18 cellular contexts compared by ENCODE assay signal in the genomic region with DNA sequence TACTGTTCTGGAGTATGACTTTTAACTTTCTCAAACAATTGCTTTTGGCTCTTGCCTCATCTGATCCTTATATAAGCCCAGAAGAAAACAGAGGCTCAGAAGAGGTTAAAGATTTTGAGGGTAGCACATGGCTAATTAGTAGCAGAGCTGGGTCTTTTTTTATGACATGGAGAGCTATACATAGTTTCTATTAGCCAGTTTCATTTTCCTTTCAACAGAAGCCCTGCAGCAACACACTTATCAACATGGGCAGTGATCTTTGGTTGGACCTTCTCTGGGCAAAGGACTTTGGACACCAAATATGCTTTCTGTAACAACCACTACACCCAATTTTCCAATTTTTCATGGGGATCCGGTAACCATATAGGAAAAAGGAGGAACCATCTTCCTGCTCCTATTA.
DNase-seq lines count a peak whose midpoint lies in the region; ATAC-seq and TF ChIP-seq lines count a peak whose summit lies in the region.
"Had no signal": no experiment of that assay in that cellular context is flagged by ENCODE, and none has a peak within 500 bp of the region (broad histone marks: within the 10 kb centered on the region; RNA-seq: fewer than 3 reads in every experiment).

No MANE protein-coding gene starts in this region.

- peak; percentile 81 for ATAC-seq in GM21825 (IDR thresholded peaks at IDR 0.05; ENCODE audit: unreplicated experiment)
- ATAC-seq in HG03139 (IDR thresholded peaks at IDR 0.05; ENCODE audit: unreplicated experiment) = peak; percentile 79
- ATAC-seq: activated naive CD8-positive, alpha-beta T cell treated with anti-CD3 and anti-CD28 coated beads, Interleukin-2, amount 50 U/mL, for 24 hours; stimulated activated memory B cell treated with anti-CD40 and anti-IgM and Interleukin-4, amounts not matched to agents 10 μg/mL and 1 μg/mL and 100 μg/mL, for 72 hours; T-cell had no signal

- intact Hi-C loops in A673 (cut with micrococcal nuclease; ENCODE audit: unreplicated experiment) (loop anchor here (10.0 kb wide), 2 partner anchors 141 to 689 kb away; no protein-coding TSS in a partner anchor), dorsolateral prefrontal cortex (cut with DNase I) (no loop called here)

- no peak overlapping the region for H4K91ac ChIP-seq in H9 (ENCODE audit: insufficient read length, low read depth, low read length)

- H3K9me3 ChIP-seq in A673 (ENCODE audit: low read depth, low read length, poor library complexity, severe bottlenecking) = no peaks in the 10 kb centered on the region
- no peaks in the 10 kb centered on the region for H3K9me3 ChIP-seq in H9 (ENCODE audit: control insufficient read depth, low read depth, low read length)
- H3K9me3 ChIP-seq: Caco-2, neutrophil had no signal

- H3K4me1 Mint-ChIP-seq in osteocyte (ENCODE audit: unreplicated experiment) (peaks cover 24% of the 10 kb centered on the region), H9 (peaks cover 0 to 5% of the 10 kb centered on the region in 2 experiments; a peak in 3 of 4 replicates)
- H3K4me1 Mint-ChIP-seq: activated CD4-positive, alpha-beta memory T cell treated with anti-CD3 and anti-CD28 coated beads, Interleukin-2, amount 10 ng/mL, durations not matched to agents 7 days and 5 days; activated naive CD8-positive, alpha-beta T cell treated with anti-CD3 and anti-CD28 coated beads, Interleukin-2, amount 50 U/mL, for 24 hours; stimulated activated memory B cell treated with anti-CD40 and anti-IgM and Interleukin-4, amounts not matched to agents 10 μg/mL and 1 μg/mL and 100 μg/mL, for 72 hours; T-cell had no signal

- no peak overlapping the region for H2BK12ac ChIP-seq in H9 (ENCODE audit: insufficient read length, low read depth, low read length)

- H3K27me3 ChIP-seq in A673 (replicated peaks; ENCODE audit: insufficient read depth, low read depth, low read length, poor library complexity) (no peaks in the 10 kb centered on the region), dorsolateral prefrontal cortex (no peaks in the 10 kb centered on the region), H9 (ENCODE audit: insufficient read depth, low read length) (no peaks in the 10 kb centered on the region)
- H3K27me3 ChIP-seq: neutrophil had no signal

- no peak overlapping the region for H3K56ac ChIP-seq in H9 (ENCODE audit: insufficient read length, low read depth, low read length)

- no peaks in the 10 kb centered on the region for H3K9me3 Mint-ChIP-seq in osteocyte (ENCODE audit: unreplicated experiment)
- no peaks in the 10 kb centered on the region for H3K9me3 Mint-ChIP-seq in H9
- H3K9me3 Mint-ChIP-seq: activated CD4-positive, alpha-beta memory T cell treated with anti-CD3 and anti-CD28 coated beads, Interleukin-2, amount 10 ng/mL, durations not matched to agents 7 days and 5 days; activated naive CD8-positive, alpha-beta T cell treated with anti-CD3 and anti-CD28 coated beads, Interleukin-2, amount 50 U/mL, for 24 hours; stimulated activated memory B cell treated with anti-CD40 and anti-IgM and Interleukin-4, amounts not matched to agents 10 μg/mL and 1 μg/mL and 100 μg/mL, for 72 hours had no signal

- no peaks in the 10 kb centered on the region for H3K36me3 Mint-ChIP-seq in osteocyte (ENCODE audit: unreplicated experiment)
- H3K36me3 Mint-ChIP-seq in H9 (ENCODE audit: insufficient read depth in 1 of 3, low read depth in 3 of 3) = no peaks in the 10 kb centered on the region
- H3K36me3 Mint-ChIP-seq: stimulated activated memory B cell treated with anti-CD40 and anti-IgM and Interleukin-4, amounts not matched to agents 10 μg/mL and 1 μg/mL and 100 μg/mL, for 72 hours; T-cell had no signal

- H3K79me1 ChIP-seq in H9 (ENCODE audit: insufficient read depth, low read depth, low read length, poor library complexity, severe bottlenecking) = no peaks in the 10 kb centered on the region

- H3K18ac ChIP-seq in H9 (ENCODE audit: insufficient read length, low read depth, low read length) = no peak overlapping the region

- H2AFZ ChIP-seq in H9 (ENCODE audit: low read length) = no peak overlapping the region

- H3K4me3 Mint-ChIP-seq in osteocyte (ENCODE audit: unreplicated experiment) (no peak overlapping the region), H9 (no peak overlapping the region)
- H3K4me3 Mint-ChIP-seq: activated CD4-positive, alpha-beta memory T cell treated with anti-CD3 and anti-CD28 coated beads, Interleukin-2, amount 10 ng/mL, durations not matched to agents 7 days and 5 days; activated naive CD8-positive, alpha-beta T cell treated with anti-CD3 and anti-CD28 coated beads, Interleukin-2, amount 50 U/mL, for 24 hours; stimulated activated memory B cell treated with anti-CD40 and anti-IgM and Interleukin-4, amounts not matched to agents 10 μg/mL and 1 μg/mL and 100 μg/mL, for 72 hours; T-cell had no signal

- H3K4ac ChIP-seq in H9 (ENCODE audit: low read depth, low read length) = no peak overlapping the region

- POLR2A ChIA-PET in A673 (lab: Charles Lee; ENCODE audit: low non-redundant PET) = interaction anchor here (0.6 kb wide), 1 partner anchor 327 kb away, joined by 15 read pairs; no protein-coding TSS in a partner anchor

- no peak overlapping the region for H2BK120ac ChIP-seq in H9 (ENCODE audit: low read depth, low read length, poor library complexity, severe bottlenecking)

- no peak overlapping the region for H3K9ac ChIP-seq in H9 (ENCODE audit: extremely low read depth, insufficient read length, low read length)

- no peak overlapping the region for H3K27ac Mint-ChIP-seq in osteocyte (ENCODE audit: unreplicated experiment)
- no peak overlapping the region for H3K27ac Mint-ChIP-seq in H9
- H3K27ac Mint-ChIP-seq: activated CD4-positive, alpha-beta memory T cell treated with anti-CD3 and anti-CD28 coated beads, Interleukin-2, amount 10 ng/mL, durations not matched to agents 7 days and 5 days; activated naive CD8-positive, alpha-beta T cell treated with anti-CD3 and anti-CD28 coated beads, Interleukin-2, amount 50 U/mL, for 24 hours; stimulated activated memory B cell treated with anti-CD40 and anti-IgM and Interleukin-4, amounts not matched to agents 10 μg/mL and 1 μg/mL and 100 μg/mL, for 72 hours; T-cell had no signal

- H2AK5ac ChIP-seq in H9 (ENCODE audit: insufficient read length, low read length) = no peak overlapping the region

- no peak overlapping the region for H3K23ac ChIP-seq in H9 (ENCODE audit: insufficient read length, low read depth, low read length)

- H2BK20ac ChIP-seq in H9 (ENCODE audit: low read depth, low read length, poor library complexity, severe bottlenecking) = no peak overlapping the region

- CTCF ChIA-PET in A673 (lab: Charles Lee) = no interaction called here

- no peak overlapping the region for H3K14ac ChIP-seq in H9 (ENCODE audit: insufficient read depth, low read length)

- H3K27ac ChIP-seq in A673 (ENCODE audit: low read depth, low read length, poor library complexity, severe bottlenecking) = peak overlapping the region; percentile 99
- no peak overlapping the region for H3K27ac ChIP-seq in dorsolateral prefrontal cortex
- H3K27ac ChIP-seq in H9 (ENCODE audit: insufficient read length, low read depth, low read length) = no peak overlapping the region
- H3K27ac ChIP-seq: neutrophil had no signal

- H2BK15ac ChIP-seq in H9 (ENCODE audit: low read depth, low read length) = no peak overlapping the region

- DNase-seq in A673 (ENCODE audit: low spot score) = no peak
- peak; percentile 21 for DNase-seq in GM19238 (ENCODE audit: insufficient read length, low spot score)
- no peak for DNase-seq in dorsolateral prefrontal cortex
- no peak for DNase-seq in osteocyte (ENCODE audit: extremely low spot score, unreplicated experiment)
- DNase-seq in KG1 (lab: John Stamatoyannopoulos, UW) = no peak
- DNase-seq in H9 = no peak
- DNase-seq: 8988T; activated CD4-positive, alpha-beta memory T cell treated with anti-CD3 and anti-CD28 coated beads, Interleukin-2, amount 10 ng/mL, durations not matched to agents 7 days and 5 days; activated naive CD8-positive, alpha-beta T cell treated with anti-CD3 and anti-CD28 coated beads, Interleukin-2, amount 50 U/mL, for 24 hours; Caco-2; NCI-H1105 treated with DMSO at 0.1 percent for 48 hours; NCI-H82; stimulated activated CD4-positive, alpha-beta T cell treated with anti-CD3 and anti-CD28 coated beads, Interleukin-15, amount 100 ng/mL, for 24 hours; T-cell had no signal

- H2BK5ac ChIP-seq in H9 (ENCODE audit: insufficient read length, low read length) = no peak overlapping the region

- no peaks in the 10 kb centered on the region for H3K23me2 ChIP-seq in H9 (ENCODE audit: insufficient read length, low read depth, low read length, poor library complexity, severe bottlenecking)

- no peak for TF ChIP-seq CTCF in A673 (conservative IDR thresholded peaks at IDR 0.05; ENCODE audit: low read depth, low read length)
- no peak for TF ChIP-seq CTCF in dorsolateral prefrontal cortex (IDR thresholded peaks at IDR 0.05 in 54 of 56, conservative IDR thresholded peaks at IDR 0.05 in 2 of 56; ENCODE audit: low read depth in 1 of 56, partially characterized antibody in 56 of 56)
- no peak for TF ChIP-seq CTCF in osteocyte (IDR thresholded peaks at IDR 0.05)
- TF ChIP-seq CTCF in H9 (conservative IDR thresholded peaks at IDR 0.05) = no peak

- WGBS in H9 (ENCODE audit: extremely low coverage, insufficient read length, low lambda C conversion rate) = no CpG with 5 or more reads among the region's 1 CpG

- no peak overlapping the region for H3K4me3 ChIP-seq in A673 (ENCODE audit: low read depth, low read length, poor library complexity, severe bottlenecking)
- no peak overlapping the region for H3K4me3 ChIP-seq in dorsolateral prefrontal cortex

- no peaks in the 10 kb centered on the region for H3K36me3 ChIP-seq in A673 (ENCODE audit: insufficient read depth, low read length, poor library complexity, severe bottlenecking)
- H3K36me3 ChIP-seq: neutrophil had no signal

- no peak overlapping the region for H3T11ph ChIP-seq in H9 (ENCODE audit: low read length)

- no peaks in the 10 kb centered on the region for H4K20me1 ChIP-seq in H9 (ENCODE audit: control insufficient read depth, insufficient read depth, insufficient read length)

- no peak overlapping the region for H4K8ac ChIP-seq in H9 (replicated peaks; ENCODE audit: insufficient read length, low read depth, low read length)

- no peak overlapping the region for H3K4me2 ChIP-seq in H9 (ENCODE audit: insufficient read depth, insufficient read length, low read length)

- H3K4me1 ChIP-seq in A673 (ENCODE audit: insufficient read depth, low read length, poor library complexity, severe bottlenecking) (peaks cover 99% of the 10 kb centered on the region), H9 (ENCODE audit: insufficient read depth, low read length) (no peaks in the 10 kb centered on the region)

- H3K79me2 ChIP-seq in H9 (ENCODE audit: insufficient read depth, low read length) = no peaks in the 10 kb centered on the region

- no peak overlapping the region for H4K5ac ChIP-seq in H9 (ENCODE audit: insufficient read length, low read depth, low read length)

- BruUV-seq in A673 (replicated peaks; lab: Mats Ljungman, UMichigan) = no TSS peak

- H3K27me3 Mint-ChIP-seq in osteocyte (ENCODE audit: unreplicated experiment) (peaks cover 22% of the 10 kb centered on the region), H9 (ENCODE audit: low read depth) (peaks cover 3% of the 10 kb centered on the region; the same call in 1 of the 2 replicates)
- H3K27me3 Mint-ChIP-seq: activated CD4-positive, alpha-beta memory T cell treated with anti-CD3 and anti-CD28 coated beads, Interleukin-2, amount 10 ng/mL, durations not matched to agents 7 days and 5 days; activated naive CD8-positive, alpha-beta T cell treated with anti-CD3 and anti-CD28 coated beads, Interleukin-2, amount 50 U/mL, for 24 hours had no signal
